In genomic region chr10:34247560-34247959, GRCh38 we compare ENCODE assay signal across 23 cellular contexts.
DNase-seq lines count a peak whose midpoint lies in the region; ATAC-seq, FAIRE-seq and TF ChIP-seq lines count a peak whose summit lies in the region.
"Had no signal": no experiment of that assay in that cellular context is flagged by ENCODE, and none has a peak within 500 bp of the region (broad histone marks: within the 10 kb centered on the region; RNA-seq: fewer than 3 reads in every experiment).

No MANE protein-coding gene starts in this region.

- DNase-seq in COLO829 (ENCODE audit: low spot score) (peak; percentile 76), H54 (ENCODE audit: insufficient read length, low spot score) (no peak), foreskin keratinocyte (no peak), NCI-H1092 treated with DMSO at 0.1 percent for 48 hours (lab: John Stamatoyannopoulos, UW) (no peak)
- DNase-seq: 8988T; ACHN; AML-193; BE2C; Calu3; CD4-positive, alpha-beta T cell; CD8-positive, alpha-beta memory T cell; COR-L47; DMS153; DND-41; GOT3; H7 had no signal

- H3K27ac ChIP-seq in foreskin keratinocyte, result no peak overlapping the region
- H3K27ac ChIP-seq: BLaER1 treated with 17β-estradiol and CSF1 and Interleukin-3, amounts not matched to agents 10 nM and 100 nM had no signal

- no peak for TF ChIP-seq CTCF in foreskin keratinocyte (conservative IDR thresholded peaks at IDR 0.05)

- TF ChIP-seq POLR2A in H54 (IDR thresholded peaks at IDR 0.05; ENCODE audit: low read depth, low read length), result no peak

- ATAC-seq in foreskin keratinocyte, result peak; percentile 23
- no peak for ATAC-seq in HG02610 (IDR thresholded peaks at IDR 0.05; ENCODE audit: unreplicated experiment)
- no peak for ATAC-seq in HG03159 (IDR thresholded peaks at IDR 0.05; ENCODE audit: unreplicated experiment)
- ATAC-seq: A549, HCT116 had no signal

- no peaks in the 10 kb centered on the region for H3K27me3 ChIP-seq in foreskin keratinocyte
- H3K27me3 ChIP-seq: BE2C; BLaER1 treated with 17β-estradiol and CSF1 and Interleukin-3, amounts not matched to agents 10 nM and 100 nM had no signal

- H3K4me1 ChIP-seq in foreskin keratinocyte, result no peaks in the 10 kb centered on the region
- H3K4me1 ChIP-seq: BE2C had no signal

- peak; percentile 45 for FAIRE-seq in H54 (lab: Jason Lieb, UNC)
- FAIRE-seq: G401.6, GM12892 had no signal
